ENCODE assay signal across 4 cellular contexts in genomic region chr2:141524777-141525176, GRCh38.
TF ChIP-seq lines count a peak whose summit lies in the region.

No MANE protein-coding gene starts in this region.

TF ChIP-seq in HepG2, 621 proteins besides CTCF, POLR2A, EP300 and RAD21 (continues in another document):
- TF ChIP-seq NFE2L1 (CRISPR knock-in tag; IDR thresholded peaks at IDR 0.05; ENCODE audit: borderline replicate concordance): no peak
- TF ChIP-seq, protein P1, sequence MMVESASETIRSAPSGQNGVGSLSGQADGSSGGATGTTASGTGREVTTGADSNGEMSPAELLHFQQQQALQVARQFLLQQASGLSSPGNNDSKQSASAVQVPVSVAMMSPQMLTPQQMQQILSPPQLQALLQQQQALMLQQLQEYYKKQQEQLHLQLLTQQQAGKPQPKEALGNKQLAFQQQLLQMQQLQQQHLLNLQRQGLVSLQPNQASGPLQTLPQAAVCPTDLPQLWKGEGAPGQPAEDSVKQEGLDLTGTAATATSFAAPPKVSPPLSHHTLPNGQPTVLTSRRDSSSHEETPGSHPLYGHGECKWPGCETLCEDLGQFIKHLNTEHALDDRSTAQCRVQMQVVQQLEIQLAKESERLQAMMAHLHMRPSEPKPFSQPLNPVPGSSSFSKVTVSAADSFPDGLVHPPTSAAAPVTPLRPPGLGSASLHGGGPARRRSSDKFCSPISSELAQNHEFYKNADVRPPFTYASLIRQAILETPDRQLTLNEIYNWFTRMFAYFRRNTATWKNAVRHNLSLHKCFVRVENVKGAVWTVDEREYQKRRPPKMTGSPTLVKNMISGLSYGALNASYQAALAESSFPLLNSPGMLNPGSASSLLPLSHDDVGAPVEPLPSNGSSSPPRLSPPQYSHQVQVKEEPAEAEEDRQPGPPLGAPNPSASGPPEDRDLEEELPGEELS (CRISPR knock-in tag; IDR thresholded peaks at IDR 0.05): no peak
- no peak for TF ChIP-seq ZNF772 (CRISPR knock-in tag; IDR thresholded peaks at IDR 0.05)
- no peak for TF ChIP-seq ZNF615 (CRISPR knock-in tag; IDR thresholded peaks at IDR 0.05; ENCODE audit: borderline replicate concordance)
- TF ChIP-seq THAP11 (CRISPR knock-in tag; IDR thresholded peaks at IDR 0.05): no peak
- TF ChIP-seq NAIF1 (CRISPR knock-in tag; IDR thresholded peaks at IDR 0.05; ENCODE audit: borderline replicate concordance): no peak
- no peak for TF ChIP-seq NFYC (CRISPR knock-in tag; IDR thresholded peaks at IDR 0.05)
- no peak for TF ChIP-seq SRF (IDR thresholded peaks at IDR 0.05; ENCODE audit: low read depth, low read length)
- TF ChIP-seq, protein P2, sequence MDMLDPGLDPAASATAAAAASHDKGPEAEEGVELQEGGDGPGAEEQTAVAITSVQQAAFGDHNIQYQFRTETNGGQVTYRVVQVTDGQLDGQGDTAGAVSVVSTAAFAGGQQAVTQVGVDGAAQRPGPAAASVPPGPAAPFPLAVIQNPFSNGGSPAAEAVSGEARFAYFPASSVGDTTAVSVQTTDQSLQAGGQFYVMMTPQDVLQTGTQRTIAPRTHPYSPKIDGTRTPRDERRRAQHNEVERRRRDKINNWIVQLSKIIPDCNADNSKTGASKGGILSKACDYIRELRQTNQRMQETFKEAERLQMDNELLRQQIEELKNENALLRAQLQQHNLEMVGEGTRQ (IDR thresholded peaks at IDR 0.05; ENCODE audit: low read depth, low read length): peak; percentile 58; the same call in 1 of the 2 replicates
- TF ChIP-seq, protein P2 (CRISPR knock-in tag; IDR thresholded peaks at IDR 0.05; ENCODE audit: borderline replicate concordance): no peak
- no peak for TF ChIP-seq ZNF317 (CRISPR knock-in tag; IDR thresholded peaks at IDR 0.05)

TF ChIP-seq in GM12878, 131 proteins besides CTCF, POLR2A, EP300 and RAD21:
- no peak for TF ChIP-seq KLF5 (IDR thresholded peaks at IDR 0.05; ENCODE audit: partially characterized antibody)
- peak; percentile 46; the same call in 1 of the 2 replicates for TF ChIP-seq RAD51 (IDR thresholded peaks at IDR 0.05)
- TF ChIP-seq, protein P3, sequence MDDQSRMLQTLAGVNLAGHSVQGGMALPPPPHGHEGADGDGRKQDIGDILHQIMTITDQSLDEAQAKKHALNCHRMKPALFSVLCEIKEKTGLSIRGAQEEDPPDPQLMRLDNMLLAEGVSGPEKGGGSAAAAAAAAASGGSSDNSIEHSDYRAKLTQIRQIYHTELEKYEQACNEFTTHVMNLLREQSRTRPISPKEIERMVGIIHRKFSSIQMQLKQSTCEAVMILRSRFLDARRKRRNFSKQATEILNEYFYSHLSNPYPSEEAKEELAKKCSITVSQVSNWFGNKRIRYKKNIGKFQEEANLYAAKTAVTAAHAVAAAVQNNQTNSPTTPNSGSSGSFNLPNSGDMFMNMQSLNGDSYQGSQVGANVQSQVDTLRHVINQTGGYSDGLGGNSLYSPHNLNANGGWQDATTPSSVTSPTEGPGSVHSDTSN (IDR thresholded peaks at IDR 0.05; ENCODE audit: insufficient replicate concordance, low read depth, low read length): no peak

TF ChIP-seq in K562, 482 proteins besides CTCF, POLR2A, EP300 and RAD21:
- TF ChIP-seq CSDE1 (IDR thresholded peaks at IDR 0.05) (no peak), ILK (tag; IDR thresholded peaks at IDR 0.05; ENCODE audit: borderline replicate concordance, low read depth) (no peak), TFE3 (CRISPR knock-in tag; IDR thresholded peaks at IDR 0.05) (peak; percentile 82), ZNF280B (CRISPR knock-in tag; IDR thresholded peaks at IDR 0.05) (no peak), RBM22 (IDR thresholded peaks at IDR 0.05; ENCODE audit: low read depth, low read length, poor library complexity, severe bottlenecking) (no peak), LEF1 (IDR thresholded peaks at IDR 0.05) (no peak), ZSCAN29 (IDR thresholded peaks at IDR 0.05) (no peak), MCM7 (IDR thresholded peaks at IDR 0.05) (no peak), ZBTB8A (IDR thresholded peaks at IDR 0.05; ENCODE audit: partially characterized antibody) (no peak)
TF ChIP-seq in K562: peak in this region for 1.

TF ChIP-seq in WTC11, 78 proteins besides CTCF, POLR2A, EP300 and RAD21:
- TF ChIP-seq, protein P4, sequence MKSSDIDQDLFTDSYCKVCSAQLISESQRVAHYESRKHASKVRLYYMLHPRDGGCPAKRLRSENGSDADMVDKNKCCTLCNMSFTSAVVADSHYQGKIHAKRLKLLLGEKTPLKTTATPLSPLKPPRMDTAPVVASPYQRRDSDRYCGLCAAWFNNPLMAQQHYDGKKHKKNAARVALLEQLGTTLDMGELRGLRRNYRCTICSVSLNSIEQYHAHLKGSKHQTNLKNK (CRISPR knock-in tag; IDR thresholded peaks at IDR 0.05): no peak
- no peak for TF ChIP-seq EMX1 (CRISPR knock-in tag; IDR thresholded peaks at IDR 0.05)
- TF ChIP-seq, protein P5, sequence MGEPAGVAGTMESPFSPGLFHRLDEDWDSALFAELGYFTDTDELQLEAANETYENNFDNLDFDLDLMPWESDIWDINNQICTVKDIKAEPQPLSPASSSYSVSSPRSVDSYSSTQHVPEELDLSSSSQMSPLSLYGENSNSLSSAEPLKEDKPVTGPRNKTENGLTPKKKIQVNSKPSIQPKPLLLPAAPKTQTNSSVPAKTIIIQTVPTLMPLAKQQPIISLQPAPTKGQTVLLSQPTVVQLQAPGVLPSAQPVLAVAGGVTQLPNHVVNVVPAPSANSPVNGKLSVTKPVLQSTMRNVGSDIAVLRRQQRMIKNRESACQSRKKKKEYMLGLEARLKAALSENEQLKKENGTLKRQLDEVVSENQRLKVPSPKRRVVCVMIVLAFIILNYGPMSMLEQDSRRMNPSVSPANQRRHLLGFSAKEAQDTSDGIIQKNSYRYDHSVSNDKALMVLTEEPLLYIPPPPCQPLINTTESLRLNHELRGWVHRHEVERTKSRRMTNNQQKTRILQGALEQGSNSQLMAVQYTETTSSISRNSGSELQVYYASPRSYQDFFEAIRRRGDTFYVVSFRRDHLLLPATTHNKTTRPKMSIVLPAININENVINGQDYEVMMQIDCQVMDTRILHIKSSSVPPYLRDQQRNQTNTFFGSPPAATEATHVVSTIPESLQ (CRISPR knock-in tag; IDR thresholded peaks at IDR 0.05): no peak
- no peak for TF ChIP-seq ATF2 (CRISPR knock-in tag; IDR thresholded peaks at IDR 0.05; ENCODE audit: borderline replicate concordance, low read depth)
- no peak for TF ChIP-seq SMAD4 (CRISPR knock-in tag; IDR thresholded peaks at IDR 0.05)
- no peak for TF ChIP-seq OVOL2 (CRISPR knock-in tag; IDR thresholded peaks at IDR 0.05; ENCODE audit: borderline replicate concordance)
- no peak for TF ChIP-seq TP53 (CRISPR knock-in tag; IDR thresholded peaks at IDR 0.05)
- TF ChIP-seq CREM (CRISPR knock-in tag; IDR thresholded peaks at IDR 0.05): no peak
- no peak for TF ChIP-seq TEAD1 (CRISPR knock-in tag; IDR thresholded peaks at IDR 0.05)
- TF ChIP-seq E2F5 (CRISPR knock-in tag; IDR thresholded peaks at IDR 0.05): no peak
- no peak for TF ChIP-seq AFF4 (CRISPR knock-in tag; IDR thresholded peaks at IDR 0.05; ENCODE audit: borderline replicate concordance)
- no peak for TF ChIP-seq ESRRA (CRISPR knock-in tag; IDR thresholded peaks at IDR 0.05; ENCODE audit: borderline replicate concordance)
- no peak for TF ChIP-seq ZNF232 (CRISPR knock-in tag; IDR thresholded peaks at IDR 0.05)
- no peak for TF ChIP-seq ETV6 (CRISPR knock-in tag; IDR thresholded peaks at IDR 0.05)
- no peak for TF ChIP-seq TCF7 (CRISPR knock-in tag; IDR thresholded peaks at IDR 0.05; ENCODE audit: low read depth)
- TF ChIP-seq NR1H2 (CRISPR knock-in tag; IDR thresholded peaks at IDR 0.05): no peak
- TF ChIP-seq ZNF671 (CRISPR knock-in tag; IDR thresholded peaks at IDR 0.05): no peak
- no peak for TF ChIP-seq CREB1 (CRISPR knock-in tag; IDR thresholded peaks at IDR 0.05)
